In genomic region chr18:31738460-31739407, GRCh38 we compare ENCODE assay signal across 1 cellular context.
TF ChIP-seq lines count a peak whose summit lies in the region.

No MANE protein-coding gene starts in this region.

TF ChIP-seq in GM12878, 131 proteins besides CTCF, POLR2A, EP300 and RAD21 (continued from another document):
- TF ChIP-seq ZBTB33 (IDR thresholded peaks at IDR 0.05) (peak; percentile 44; the same call in 1 of the 2 replicates), IRF3 (IDR thresholded peaks at IDR 0.05) (no peak)
